Comparison of ENCODE assay signal across 19 cellular contexts in genomic region chr14:72111921-72112320, GRCh38.
DNase-seq lines count a peak whose midpoint lies in the region; TF ChIP-seq lines count a peak whose summit lies in the region.
"Had no signal": no experiment of that assay in that cellular context is flagged by ENCODE, and none has a peak within 500 bp of the region (broad histone marks: within the 10 kb centered on the region; RNA-seq: fewer than 3 reads in every experiment).

No MANE protein-coding gene starts in this region.

- WGBS in ovary, 3 donors, result 77 to 82% (median 82%) methylated on average over 7 of the region's 7 CpGs

- H3K36me3 ChIP-seq in ovary, result no peaks in the 10 kb centered on the region
- H3K36me3 ChIP-seq: BLaER1 had no signal

- intact Hi-C loops in ovary (cut with DNase I), result no loop called here

- no peaks in the 10 kb centered on the region for H3K4me1 ChIP-seq in ovary (ENCODE audit: insufficient read depth)
- H3K4me1 ChIP-seq: BLaER1 had no signal

- H3K9me3 ChIP-seq in ovary, result no peaks in the 10 kb centered on the region
- H3K9me3 ChIP-seq: BLaER1 had no signal

- no peaks in the 10 kb centered on the region for H3K27me3 ChIP-seq in ovary
- H3K27me3 ChIP-seq: BLaER1 had no signal

- H3K4me3 ChIP-seq in ovary, result no peak overlapping the region
- H3K4me3 ChIP-seq: BLaER1, K562 had no signal

- H3K27ac ChIP-seq in ovary, result no peak overlapping the region
- H3K27ac ChIP-seq: BLaER1, HL-60 had no signal

- DNase-seq in NCI-H82 (lab: John Stamatoyannopoulos, UW) (peak; percentile 60), NCI-H82 treated with DMSO at 0.1 percent for 48 hours (lab: John Stamatoyannopoulos, UW; ENCODE audit: unreplicated experiment) (no peak), NCI-H524 (lab: John Stamatoyannopoulos, UW) (peak; percentile 98 to 99), cerebellar nuclear complex (lab: John Stamatoyannopoulos, UW) (peak; percentile 28 to 50), NCI-H146 treated with DMSO at 0.1 percent for 48 hours (lab: John Stamatoyannopoulos, UW; ENCODE audit: unreplicated experiment) (no peak), ovary (no peak)
- DNase-seq in activated CD4-positive, alpha-beta T cell treated with anti-CD3 and anti-CD28 coated beads for 48 hours, result no peak
- no peak for DNase-seq in activated CD4-positive, alpha-beta T cell treated with anti-CD3 and anti-CD28 coated beads for 1 hour
- DNase-seq: 8988T; Calu3; CD8-positive, alpha-beta T cell; DMS153; DMS79; GF-D8; HCEC 1CT; IMR-90 had no signal

- no peak for TF ChIP-seq CTCF in ovary (IDR thresholded peaks at IDR 0.05)

- no peak for TF ChIP-seq EP300 in ovary (IDR thresholded peaks at IDR 0.05)

- no peak for TF ChIP-seq POLR2A in ovary (IDR thresholded peaks at IDR 0.05)

Comparison
In these comparisons a context has a peak if more than half of its experiments do, and no peak if none do; other contexts are left out.
1. DNase-seq: peak in NCI-H82 (single experiment), NCI-H524 (2 of 2) and cerebellar nuclear complex (2 of 2); none in NCI-H82 treated with DMSO at 0.1 percent for 48 hours (single experiment), activated CD4-positive, alpha-beta T cell treated with anti-CD3 and anti-CD28 coated beads for 48 hours (single experiment), NCI-H146 treated with DMSO at 0.1 percent for 48 hours (single experiment), ovary (0 of 5) and activated CD4-positive, alpha-beta T cell treated with anti-CD3 and anti-CD28 coated beads for 1 hour (single experiment).